13 cellular contexts compared by ENCODE assay signal in genomic region chr3:186946756-186947375, GRCh38. TPM values are rescaled to one million over a fixed set of nuclear protein-coding genes. Genes with fewer than 3 reads are reported as not detected.
DNase-seq lines count a peak whose midpoint lies in the region; ATAC-seq lines count a peak whose summit lies in the region.
"Had no signal": no experiment of that assay in that cellular context is flagged by ENCODE, and none has a peak within 500 bp of the region (broad histone marks: within the 10 kb centered on the region; RNA-seq: fewer than 3 reads in every experiment).

No MANE protein-coding gene starts in this region.

- no peak for DNase-seq in CD8-positive, alpha-beta memory T cell
- DNase-seq in T-helper 17 cell (no peak), AML-193 (lab: John Stamatoyannopoulos, UW) (no peak), GF-D8 (lab: John Stamatoyannopoulos, UW) (no peak), retina (no peak)
- DNase-seq: activated CD8-positive, alpha-beta memory T cell treated with anti-CD3 and anti-CD28 coated beads for 24 hours; body of pancreas; Caco-2 had no signal

- no peaks in the 10 kb centered on the region for H3K27me3 ChIP-seq in CD8-positive, alpha-beta memory T cell (ENCODE audit: insufficient read depth, low read length, poor library complexity, severe bottlenecking)
- H3K27me3 ChIP-seq: body of pancreas had no signal

- H3K27me3 Mint-ChIP-seq in CD8-positive, alpha-beta memory T cell: no peaks in the 10 kb centered on the region
- no peaks in the 10 kb centered on the region for H3K27me3 Mint-ChIP-seq in T-helper 17 cell

- H3K9me3 Mint-ChIP-seq in CD8-positive, alpha-beta memory T cell: no peaks in the 10 kb centered on the region

- ATAC-seq in GM18868 (IDR thresholded peaks at IDR 0.05; ENCODE audit: unreplicated experiment) (peak; percentile 78), HG02759 (IDR thresholded peaks at IDR 0.05; ENCODE audit: unreplicated experiment) (peak; percentile 69), T-helper 17 cell (no peak), HG03469 (IDR thresholded peaks at IDR 0.05; ENCODE audit: unreplicated experiment) (no peak)
- ATAC-seq: body of pancreas had no signal

- H3K27ac ChIP-seq in CD8-positive, alpha-beta memory T cell (ENCODE audit: low read depth, low read length): no peak overlapping the region
- H3K27ac ChIP-seq: SK-N-MC had no signal

- no peak overlapping the region for H3K4me3 ChIP-seq in CD8-positive, alpha-beta memory T cell (ENCODE audit: low read length)
- H3K4me3 ChIP-seq: body of pancreas, lung, SK-N-MC had no signal

- H3K36me3 ChIP-seq in CD8-positive, alpha-beta memory T cell (ENCODE audit: insufficient read depth, low read length): peaks cover 36% of the 10 kb centered on the region

- H3K27ac Mint-ChIP-seq in CD8-positive, alpha-beta memory T cell: peak overlapping the region; percentile 1 to 74 (median 40)
- H3K27ac Mint-ChIP-seq in T-helper 17 cell: peak overlapping the region; percentile 77

- H3K4me3 Mint-ChIP-seq in CD8-positive, alpha-beta memory T cell: peak overlapping the region in 1 of 7 donors; percentile 16
- H3K4me3 Mint-ChIP-seq in T-helper 17 cell: no peak overlapping the region

- H3K9me3 ChIP-seq in CD8-positive, alpha-beta memory T cell (ENCODE audit: low read length): no peaks in the 10 kb centered on the region
- H3K9me3 ChIP-seq in T-helper 17 cell (ENCODE audit: control insufficient read depth, low read length, poor library complexity, severe bottlenecking): no peaks in the 10 kb centered on the region
- H3K9me3 ChIP-seq: body of pancreas, Caco-2 had no signal

- peaks cover 65 to 83% (median 81%) of the 10 kb centered on the region in 3 donors for H3K4me1 Mint-ChIP-seq in CD8-positive, alpha-beta memory T cell
- peaks cover 49% of the 10 kb centered on the region for H3K4me1 Mint-ChIP-seq in T-helper 17 cell

- POLR2A ChIA-PET in CD8-positive, alpha-beta memory T cell (lab: Charles Lee): no interaction called here

- peaks cover 41% of the 10 kb centered on the region for H3K4me1 ChIP-seq in CD8-positive, alpha-beta memory T cell (ENCODE audit: insufficient read depth, low read length)
- H3K4me1 ChIP-seq: Caco-2 had no signal

- H3K36me3 Mint-ChIP-seq in CD8-positive, alpha-beta memory T cell: peaks cover 20 to 80% (median 30%) of the 10 kb centered on the region in 3 donors
- H3K36me3 Mint-ChIP-seq in T-helper 17 cell (ENCODE audit: low read depth): peaks cover 16% of the 10 kb centered on the region

- CTCF ChIA-PET in CD8-positive, alpha-beta memory T cell (lab: Charles Lee): interaction anchor here (0.9 to 1.6 kb wide), 4 partner anchors 13 to 98 kb away, joined by 3 read pairs; no protein-coding TSS in a partner anchor

RNA-seq across cellular contexts. Expression of gene ST6GAL1, which starts 16.5 kb away (rescaled TPM):
- 100 to 1,000 TPM in 1 of 2 experiments, 10 to 100 TPM in 1; 96.8 to 108 TPM for total RNA-seq in CD8-positive, alpha-beta memory T cell
- 139 TPM for polyA plus RNA-seq in CD8-positive, alpha-beta memory T cell
- 100 to 1,000 TPM; 109 to 134 TPM for total RNA-seq in T-helper 17 cell

Comparison
In these comparisons a context has a peak if more than half of its experiments do, and no peak if none do; other contexts are left out.
1. ATAC-seq: peak in GM18868 (single experiment) and HG02759 (single experiment); none in T-helper 17 cell (single experiment) and HG03469 (single experiment).